In the genomic region with DNA sequence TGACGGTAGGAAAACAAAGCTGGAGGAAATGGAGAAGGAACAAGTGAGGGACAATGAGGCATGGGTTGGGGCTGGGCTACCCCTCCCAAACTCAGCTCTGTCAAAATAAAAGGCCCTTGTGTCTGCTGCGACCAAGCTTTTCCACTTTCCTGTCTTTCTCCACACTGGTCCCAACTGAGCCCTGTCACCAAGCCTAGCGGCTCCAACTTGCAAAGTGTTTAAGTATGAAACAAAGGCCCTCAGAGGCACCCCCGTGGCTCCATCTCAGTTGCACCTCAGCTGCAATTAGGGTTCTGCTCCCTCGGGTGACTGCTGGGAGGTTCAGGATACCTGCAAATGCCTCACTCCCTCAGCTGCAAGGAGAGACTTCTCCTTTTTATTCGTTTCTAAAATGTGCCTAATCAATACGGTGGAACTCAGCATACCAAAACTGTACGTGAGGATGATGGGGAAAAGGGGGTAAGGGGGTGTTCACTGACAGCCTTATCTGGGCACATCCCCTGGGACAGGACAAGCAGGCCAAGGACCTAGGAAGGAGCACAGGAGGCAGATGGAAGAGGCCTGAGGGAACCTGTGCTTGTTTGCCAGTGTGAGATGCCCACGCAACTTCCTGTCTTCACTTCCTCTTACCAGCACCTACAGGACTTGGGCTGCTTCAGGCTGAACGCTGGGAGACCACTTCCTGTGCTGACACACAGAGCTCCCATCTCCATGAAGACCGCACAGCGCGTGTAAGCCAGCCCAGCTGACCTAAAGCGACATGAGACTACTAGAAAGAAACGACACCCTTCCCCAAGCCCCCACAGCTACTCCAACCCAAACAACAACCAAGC, we compare ENCODE assay signal across 8 cellular contexts. TPM values are rescaled to one million over a fixed set of nuclear protein-coding genes. Genes with fewer than 3 reads are reported as not detected.
DNase-seq lines count a peak whose midpoint lies in the region; ATAC-seq and TF ChIP-seq lines count a peak whose summit lies in the region.

No MANE protein-coding gene starts in this region.

- DNase-seq in GM13977 (ENCODE audit: low spot score), result peak; percentile 82
- peak; percentile 26 for DNase-seq in SK-N-MC (ENCODE audit: low read depth, low spot score)
- peak; percentile 67 for DNase-seq in activated naive CD4-positive, alpha-beta T cell treated with anti-CD3 and anti-CD28 coated beads, Interleukin-2, amount 50 U/mL, for 16 hours
- peak; percentile 45 to 72 for DNase-seq in lung microvascular endothelial cell (ENCODE audit: low read depth in 2 of 2)
- peak; percentile 81 to 91 for DNase-seq in stimulated activated naive CD8-positive, alpha-beta T cell treated with anti-CD3 and anti-CD28 coated beads, Interleukin-15, amount 100 ng/mL, for 72 hours
- DNase-seq in SHP77 (lab: John Stamatoyannopoulos, UW), result no peak
- DNase-seq in NCI-H2171 (lab: John Stamatoyannopoulos, UW), result no peak

- H3K36me3 ChIP-seq in SK-N-MC (ENCODE audit: insufficient read depth, low read length), result peaks cover 6% of the 10 kb centered on the region

- H3K9me3 Mint-ChIP-seq in stimulated activated naive CD8-positive, alpha-beta T cell treated with anti-CD3 and anti-CD28 coated beads, Interleukin-15, amount 100 ng/mL, for 72 hours, result no peaks in the 10 kb centered on the region

- no peaks in the 10 kb centered on the region for H3K27me3 Mint-ChIP-seq in stimulated activated naive CD8-positive, alpha-beta T cell treated with anti-CD3 and anti-CD28 coated beads, Interleukin-15, amount 100 ng/mL, for 72 hours

- no peak overlapping the region for H3K4me3 ChIP-seq in SK-N-MC

- H3K4me3 Mint-ChIP-seq in stimulated activated naive CD8-positive, alpha-beta T cell treated with anti-CD3 and anti-CD28 coated beads, Interleukin-15, amount 100 ng/mL, for 72 hours, result peak overlapping the region; percentile 83 to 85

- H3K9ac ChIP-seq in SK-N-MC (ENCODE audit: insufficient read length), result no peak overlapping the region

- peaks cover 94% of the 10 kb centered on the region for H3K4me1 Mint-ChIP-seq in stimulated activated naive CD8-positive, alpha-beta T cell treated with anti-CD3 and anti-CD28 coated beads, Interleukin-15, amount 100 ng/mL, for 72 hours

- H3K27ac Mint-ChIP-seq in stimulated activated naive CD8-positive, alpha-beta T cell treated with anti-CD3 and anti-CD28 coated beads, Interleukin-15, amount 100 ng/mL, for 72 hours, result peak overlapping the region; percentile 90 to 97

- no peak for TF ChIP-seq CTCF in GM13977 (IDR thresholded peaks at IDR 0.05; ENCODE audit: extremely low read depth, insufficient read depth, missing control alignments)

- no peak overlapping the region for H3K27ac ChIP-seq in SK-N-MC

- H3K9me3 ChIP-seq in SK-N-MC (ENCODE audit: low read depth, low read length), result no peaks in the 10 kb centered on the region

- ATAC-seq in HG02885 (IDR thresholded peaks at IDR 0.05; ENCODE audit: poor library complexity, unreplicated experiment), result peak; percentile 77
- ATAC-seq in stimulated activated naive CD8-positive, alpha-beta T cell treated with anti-CD3 and anti-CD28 coated beads, Interleukin-15, amount 100 ng/mL, for 72 hours, result peak; percentile 95

- in situ Hi-C loops in GM13977 (cut with MboI; ENCODE audit: low pct_unique_long_range_greater_than_20kb, low sequenced_read_pairs, unreplicated experiment), result loop anchor here (5.0 to 10.0 kb wide), 2 partner anchors 39 to 127 kb away; no protein-coding TSS in a partner anchor

RNA-seq across cellular contexts. Expression of gene VAMP1, which starts 8.9 kb away (rescaled TPM):
- 2.6 and 5.0 TPM in 2 replicates for total RNA-seq in lung microvascular endothelial cell

RNA-seq across cellular contexts. Expression of gene TAPBPL, which starts 9.8 kb away (rescaled TPM):
- 6.5 and 19.6 TPM in 2 replicates for total RNA-seq in lung microvascular endothelial cell

RNA-seq across cellular contexts. Expression of gene CD27, which starts 16.9 kb away (rescaled TPM):
- not detected in 2 replicates for total RNA-seq in lung microvascular endothelial cell

RNA-seq across cellular contexts. Expression of gene MRPL51, which starts 31.4 kb away (rescaled TPM):
- 121 and 130 TPM in 2 replicates for total RNA-seq in lung microvascular endothelial cell

RNA-seq across cellular contexts. Expression of gene NCAPD2, which starts 32.3 kb away (rescaled TPM):
- 15.3 and 32.9 TPM in 2 replicates for total RNA-seq in lung microvascular endothelial cell

Comparison
In these comparisons a context has a peak if more than half of its experiments do, and no peak if none do; other contexts are left out.
1. DNase-seq: peak in GM13977 (single experiment), SK-N-MC (single experiment), activated naive CD4-positive, alpha-beta T cell treated with anti-CD3 and anti-CD28 coated beads, Interleukin-2, amount 50 U/mL, for 16 hours (single experiment), lung microvascular endothelial cell (2 of 2) and stimulated activated naive CD8-positive, alpha-beta T cell treated with anti-CD3 and anti-CD28 coated beads, Interleukin-15, amount 100 ng/mL, for 72 hours (2 of 2); none in SHP77 (0 of 2) and NCI-H2171 (single experiment).